ENCODE assay signal across 10 cellular contexts in genomic region chr2:74026674-74027294, GRCh38. TPM values are rescaled to one million over a fixed set of nuclear protein-coding genes. Genes with fewer than 3 reads are reported as not detected.
DNase-seq lines count a peak whose midpoint lies in the region; ATAC-seq and TF ChIP-seq lines count a peak whose summit lies in the region.
"Had no signal": no experiment of that assay in that cellular context is flagged by ENCODE, and none has a peak within 500 bp of the region (broad histone marks: within the 10 kb centered on the region; RNA-seq: fewer than 3 reads in every experiment).

No MANE protein-coding gene starts in this region.

- DNase-seq in CD8-positive, alpha-beta memory T cell: peak in 1 of 5 donors; percentile 22
- no peak for DNase-seq in activated naive CD4-positive, alpha-beta T cell treated with anti-CD3 and anti-CD28 coated beads, Interleukin-2, amount 50 U/mL, for 72 hours (ENCODE audit: low spot score in 2 of 2)
- DNase-seq in mesothelial cell of epicardium (ENCODE audit: low spot score in 2 of 2, unreplicated experiment in 2 of 2) (no peak), NCI-H1048 (lab: John Stamatoyannopoulos, UW) (no peak), occipital lobe (lab: John Stamatoyannopoulos, UW) (no peak)
- DNase-seq in effector CD4-positive, alpha-beta T cell: no peak
- DNase-seq: DMS53, NCI-H1105 had no signal

- ATAC-seq in activated naive CD4-positive, alpha-beta T cell treated with anti-CD3 and anti-CD28 coated beads, Interleukin-2, amount 50 U/mL, for 72 hours: no peak

- no peak for TF ChIP-seq CTCF in mesothelial cell of epicardium (IDR thresholded peaks at IDR 0.05; ENCODE audit: unreplicated experiment)

- H3K9me3 ChIP-seq in CD8-positive, alpha-beta memory T cell (ENCODE audit: low read length): no peaks in the 10 kb centered on the region
- peaks cover 7% of the 10 kb centered on the region for H3K9me3 ChIP-seq in HUES6 (ENCODE audit: control insufficient read depth, insufficient read depth, low read depth, low read length)
- H3K9me3 ChIP-seq: HAP-1 had no signal

- peak overlapping the region in 5 of 7 donors; percentile 13 to 59 (median 57) for H3K4me3 Mint-ChIP-seq in CD8-positive, alpha-beta memory T cell
- H3K4me3 Mint-ChIP-seq in mesothelial cell of epicardium: no peak overlapping the region

- peaks cover 68% of the 10 kb centered on the region for H3K4me1 ChIP-seq in CD8-positive, alpha-beta memory T cell (ENCODE audit: insufficient read depth, low read length)
- peaks cover 39% of the 10 kb centered on the region for H3K4me1 ChIP-seq in HUES6 (ENCODE audit: control insufficient read depth, insufficient read depth, low read length)

- no peaks in the 10 kb centered on the region for H3K27me3 ChIP-seq in CD8-positive, alpha-beta memory T cell (ENCODE audit: insufficient read depth, low read length, poor library complexity, severe bottlenecking)
- no peaks in the 10 kb centered on the region for H3K27me3 ChIP-seq in HUES6 (ENCODE audit: control insufficient read depth, insufficient read depth, low read length)

- H3K9ac ChIP-seq in HUES6 (ENCODE audit: low read length): peak overlapping the region; percentile 62

- POLR2A ChIA-PET in CD8-positive, alpha-beta memory T cell (lab: Charles Lee): no interaction called here

- peak overlapping the region in 6 of 8 donors; percentile 28 to 85 (median 69) for H3K27ac Mint-ChIP-seq in CD8-positive, alpha-beta memory T cell
- H3K27ac Mint-ChIP-seq in activated naive CD4-positive, alpha-beta T cell treated with anti-CD3 and anti-CD28 coated beads, Interleukin-2, amount 50 U/mL, for 72 hours: peak overlapping the region; percentile 76 to 95
- H3K27ac Mint-ChIP-seq in mesothelial cell of epicardium: peak overlapping the region; percentile 84

- no peaks in the 10 kb centered on the region for H3K27me3 Mint-ChIP-seq in CD8-positive, alpha-beta memory T cell
- H3K27me3 Mint-ChIP-seq in mesothelial cell of epicardium (ENCODE audit: low read depth): no peaks in the 10 kb centered on the region

- H3K9me3 Mint-ChIP-seq in CD8-positive, alpha-beta memory T cell: no peaks in the 10 kb centered on the region
- H3K9me3 Mint-ChIP-seq in activated naive CD4-positive, alpha-beta T cell treated with anti-CD3 and anti-CD28 coated beads, Interleukin-2, amount 50 U/mL, for 72 hours: no peaks in the 10 kb centered on the region
- H3K9me3 Mint-ChIP-seq in mesothelial cell of epicardium: peaks cover 3% of the 10 kb centered on the region

- peaks cover 51 to 59% (median 56%) of the 10 kb centered on the region in 3 donors for H3K4me1 Mint-ChIP-seq in CD8-positive, alpha-beta memory T cell
- peaks cover 33% of the 10 kb centered on the region for H3K4me1 Mint-ChIP-seq in mesothelial cell of epicardium

- H3K27ac ChIP-seq in CD8-positive, alpha-beta memory T cell (ENCODE audit: low read depth, low read length): no peak overlapping the region
- peak overlapping the region; percentile 64; the same call in 1 of the 2 replicates for H3K27ac ChIP-seq in HUES6 (ENCODE audit: low read depth, low read length)

- CTCF ChIA-PET in CD8-positive, alpha-beta memory T cell (lab: Charles Lee): no interaction called here

- H3K4me3 ChIP-seq in CD8-positive, alpha-beta memory T cell (ENCODE audit: low read length): no peak overlapping the region
- H3K4me3 ChIP-seq in HUES6 (ENCODE audit: low read depth, low read length): peak overlapping the region; percentile 41
- H3K4me3 ChIP-seq: HAP-1 had no signal

- H3K36me3 Mint-ChIP-seq in CD8-positive, alpha-beta memory T cell: peaks cover 2 to 5% (median 3%) of the 10 kb centered on the region in 3 donors
- H3K36me3 Mint-ChIP-seq in activated naive CD4-positive, alpha-beta T cell treated with anti-CD3 and anti-CD28 coated beads, Interleukin-2, amount 50 U/mL, for 72 hours: peaks cover 0 to 10% of the 10 kb centered on the region in 2 donors
- H3K36me3 Mint-ChIP-seq in mesothelial cell of epicardium: peaks cover 7% of the 10 kb centered on the region

- H3K36me3 ChIP-seq in CD8-positive, alpha-beta memory T cell (ENCODE audit: insufficient read depth, low read length): no peaks in the 10 kb centered on the region
- H3K36me3 ChIP-seq in HUES6 (ENCODE audit: control insufficient read depth, insufficient read depth, low read length): no peaks in the 10 kb centered on the region
- H3K36me3 ChIP-seq: HAP-1 had no signal

RNA-seq across cellular contexts. Expression of gene TET3, which starts 42.1 kb away (rescaled TPM):
- total RNA-seq in CD8-positive, alpha-beta memory T cell: 10 to 100 TPM; 19.9 to 20.5 TPM
- 0.78 TPM for polyA plus RNA-seq in CD8-positive, alpha-beta memory T cell
- 10 to 100 TPM; 15.9 to 24.7 TPM for total RNA-seq in activated naive CD4-positive, alpha-beta T cell treated with anti-CD3 and anti-CD28 coated beads, Interleukin-2, amount 50 U/mL, for 72 hours
- total RNA-seq in mesothelial cell of epicardium: 39.6 to 42.6 TPM (median 41.2 TPM) in 3 replicates
- total RNA-seq in occipital lobe: 20.9 TPM
